ENCODE assay signal across 23 cellular contexts in the genomic region with DNA sequence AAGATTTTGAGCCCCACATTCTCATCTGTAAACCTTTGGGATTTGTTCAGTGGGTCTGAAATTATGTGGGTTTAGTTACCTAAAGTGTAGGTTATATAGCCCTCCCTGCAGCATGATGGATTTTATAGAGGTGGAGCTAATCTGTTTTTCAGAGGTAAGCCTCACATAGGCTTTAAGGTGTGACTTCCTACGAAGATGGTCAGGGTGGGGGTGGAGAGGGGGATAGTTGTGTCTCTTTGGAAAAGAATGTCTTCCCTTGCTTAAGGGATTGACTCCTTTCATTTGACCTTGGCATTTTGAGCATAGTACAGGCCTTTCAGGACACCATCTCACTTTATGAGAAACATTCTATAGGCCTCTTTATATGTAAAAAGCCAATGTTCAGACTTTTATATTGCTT. TPM values are rescaled to one million over a fixed set of nuclear protein-coding genes. Genes with fewer than 3 reads are reported as not detected.
A peak's percentile ranks its signal among the peaks of the same experiment; 100 is the strongest.
DNase-seq lines count a peak whose midpoint lies in the region; ATAC-seq and TF ChIP-seq lines count a peak whose summit lies in the region.
"Had no signal": no experiment of that assay in that cellular context is flagged by ENCODE, and none has a peak within 500 bp of the region (broad histone marks: within the 10 kb centered on the region; RNA-seq: fewer than 3 reads in every experiment).

No MANE protein-coding gene starts in this region.

- no peaks in the 10 kb centered on the region for H3K36me3 Mint-ChIP-seq in activated CD4-positive, alpha-beta memory T cell treated with anti-CD3 and anti-CD28 coated beads for 36 hours
- H3K36me3 Mint-ChIP-seq: activated naive CD8-positive, alpha-beta T cell treated with anti-CD3 and anti-CD28 coated beads, Interleukin-2, amount 10 ng/mL, durations not matched to agents 7 days and 5 days; T-cell had no signal

- H2AFZ ChIP-seq in neuron (ENCODE audit: low read depth, low read length): no peak overlapping the region

- no peak for ATAC-seq in Panc1
- no peak for ATAC-seq in HG03280 (IDR thresholded peaks at IDR 0.05; ENCODE audit: unreplicated experiment)
- ATAC-seq: body of pancreas, heart left ventricle, T-cell had no signal

- H3K27me3 Mint-ChIP-seq in activated CD4-positive, alpha-beta memory T cell treated with anti-CD3 and anti-CD28 coated beads for 36 hours: peaks cover 37% of the 10 kb centered on the region

- DNase-seq in Panc1 (ENCODE audit: low read depth, low spot score) (no peak), prostate gland (ENCODE audit: low spot score) (no peak)
- no peak for DNase-seq in effector CD4-positive, alpha-beta T cell
- DNase-seq in activated CD4-positive, alpha-beta memory T cell treated with anti-CD3 and anti-CD28 coated beads for 36 hours: no peak
- DNase-seq: activated CD4-positive, alpha-beta T cell treated with anti-CD3 and anti-CD28 coated beads for 48 hours; activated naive CD8-positive, alpha-beta T cell treated with anti-CD3 and anti-CD28 coated beads, Interleukin-2, amount 10 ng/mL, durations not matched to agents 7 days and 5 days; body of pancreas; heart left ventricle; MM.1S; NCI-H1436; NCI-H2171 treated with DMSO at 0.1 percent for 48 hours; nucleus accumbens; retina; SHP77 treated with DMSO at 0.1 percent for 48 hours; stimulated activated CD4-positive, alpha-beta T cell treated with anti-CD3 and anti-CD28 coated beads, Interleukin-12 subunit alpha, Interleukin-12 subunit beta, amount 100 ng/mL, for 4 hours; T-cell; uterus had no signal

- peaks cover 44% of the 10 kb centered on the region for H3K4me1 ChIP-seq in ES-I3 (ENCODE audit: insufficient read depth, low read length)
- peaks cover 58% of the 10 kb centered on the region for H3K4me1 ChIP-seq in Panc1 (ENCODE audit: control insufficient read depth, insufficient read depth, low read length)
- H3K4me1 ChIP-seq in iPS-15b (ENCODE audit: control insufficient read depth, insufficient read depth, low read length): peaks cover 33% of the 10 kb centered on the region
- peaks cover 46% of the 10 kb centered on the region for H3K4me1 ChIP-seq in neuron (ENCODE audit: insufficient read depth, low read length)
- H3K4me1 ChIP-seq in prostate gland (replicated peaks): no peaks in the 10 kb centered on the region
- H3K4me1 ChIP-seq: uterus had no signal

- peaks cover 12% of the 10 kb centered on the region for H3K4me1 Mint-ChIP-seq in activated CD4-positive, alpha-beta memory T cell treated with anti-CD3 and anti-CD28 coated beads for 36 hours (ENCODE audit: low read depth)

- POLR2A ChIA-PET in Panc1 (lab: Charles Lee): interaction anchor here (0.6 kb wide), 1 partner anchor 489 kb away, joined by 6 read pairs; no protein-coding TSS in a partner anchor
- POLR2A ChIA-PET in activated CD4-positive, alpha-beta memory T cell treated with anti-CD3 and anti-CD28 coated beads for 36 hours (lab: Charles Lee): no interaction called here

- no peaks in the 10 kb centered on the region for H3K36me3 ChIP-seq in ES-I3 (ENCODE audit: insufficient read depth, low read length)
- no peaks in the 10 kb centered on the region; the same call in 1 of the 2 replicates for H3K36me3 ChIP-seq in Panc1 (ENCODE audit: control insufficient read depth, insufficient read depth, low read length)
- no peaks in the 10 kb centered on the region for H3K36me3 ChIP-seq in iPS-15b (ENCODE audit: control insufficient read depth, insufficient read depth, low read length)
- H3K36me3 ChIP-seq in neuron (ENCODE audit: insufficient read depth, low read length): peaks cover 2% of the 10 kb centered on the region
- no peaks in the 10 kb centered on the region for H3K36me3 ChIP-seq in prostate gland
- H3K36me3 ChIP-seq: heart left ventricle, uterus had no signal

- in situ Hi-C loops in Panc1 (cut with HindIII; ENCODE audit: low pct_unique_long_range_greater_than_20kb, low sequenced_read_pairs): no loop called here

- H3K4me3 ChIP-seq in Panc1 (ENCODE audit: low read depth in 2 of 2, low read length in 2 of 2) (peak overlapping the region in 1 of 2 experiments; percentile 92; a peak in 1 of 4 replicates), iPS-15b (ENCODE audit: low read depth, low read length) (peak overlapping the region; percentile 60), neuron (ENCODE audit: low read length) (peak overlapping the region; percentile 85), prostate gland (no peak overlapping the region)
- H3K4me3 ChIP-seq: body of pancreas, coronary artery had no signal

- no TSS peak for BruUV-seq in Panc1 (replicated peaks; lab: Mats Ljungman, UMichigan)

- intact Hi-C loops in Panc1 (cut with micrococcal nuclease; ENCODE audit: unreplicated experiment) (loop anchor here (5.0 kb wide), 1 partner anchor 206 kb away; no protein-coding TSS in a partner anchor), prostate gland (cut with DNase I) (loop anchor here (2.0 to 5.0 kb wide), 3 partner anchors 35 to 179 kb away; no protein-coding TSS in a partner anchor)
- intact Hi-C loops in activated CD4-positive, alpha-beta memory T cell treated with anti-CD3 and anti-CD28 coated beads for 36 hours (cut with micrococcal nuclease): loop anchor here (5.0 to 10.0 kb wide), 4 partner anchors 34 to 354 kb away; no protein-coding TSS in a partner anchor

- H3K27me3 ChIP-seq in Panc1 (ENCODE audit: control insufficient read depth, insufficient read depth, low read length) (no peaks in the 10 kb centered on the region), iPS-15b (ENCODE audit: control insufficient read depth, insufficient read depth, low read length) (peaks cover 12% of the 10 kb centered on the region), neuron (ENCODE audit: insufficient read depth, low read length) (no peaks in the 10 kb centered on the region), prostate gland (replicated peaks; ENCODE audit: insufficient read depth) (no peaks in the 10 kb centered on the region)
- H3K27me3 ChIP-seq: body of pancreas, uterus had no signal

- H3K9me3 ChIP-seq in ES-I3 (ENCODE audit: control insufficient read depth, insufficient read depth, low read length) (no peaks in the 10 kb centered on the region), Panc1 (ENCODE audit: control insufficient read depth, insufficient read depth, low read depth, low read length) (no peaks in the 10 kb centered on the region), iPS-15b (ENCODE audit: control insufficient read depth, insufficient read depth, low read length) (no peaks in the 10 kb centered on the region), neuron (ENCODE audit: low read length) (no peaks in the 10 kb centered on the region), prostate gland (no peaks in the 10 kb centered on the region)
- H3K9me3 ChIP-seq: body of pancreas, heart left ventricle, uterus had no signal

- H3K9ac ChIP-seq in ES-I3 (ENCODE audit: low read depth, low read length): peak overlapping the region; percentile 31
- H3K9ac ChIP-seq in iPS-15b (ENCODE audit: low read depth, low read length): no peak overlapping the region

- no peak overlapping the region for H3K27ac Mint-ChIP-seq in activated CD4-positive, alpha-beta memory T cell treated with anti-CD3 and anti-CD28 coated beads for 36 hours
- H3K27ac Mint-ChIP-seq: activated naive CD8-positive, alpha-beta T cell treated with anti-CD3 and anti-CD28 coated beads, Interleukin-2, amount 10 ng/mL, durations not matched to agents 7 days and 5 days had no signal

- CTCF ChIA-PET in Panc1 (lab: Charles Lee): no interaction called here
- CTCF ChIA-PET in activated CD4-positive, alpha-beta memory T cell treated with anti-CD3 and anti-CD28 coated beads for 36 hours (lab: Charles Lee): no interaction called here

- H3K9me3 Mint-ChIP-seq in activated CD4-positive, alpha-beta memory T cell treated with anti-CD3 and anti-CD28 coated beads for 36 hours: no peaks in the 10 kb centered on the region
- H3K9me3 Mint-ChIP-seq: activated naive CD8-positive, alpha-beta T cell treated with anti-CD3 and anti-CD28 coated beads, Interleukin-2, amount 10 ng/mL, durations not matched to agents 7 days and 5 days; T-cell had no signal

- 67% methylated on average over 1 of the region's 1 CpG for WGBS in prostate gland

- no peak for TF ChIP-seq CTCF in Panc1 (IDR thresholded peaks at IDR 0.05)
- TF ChIP-seq CTCF in prostate gland (IDR thresholded peaks at IDR 0.05): no peak

- peak overlapping the region; percentile 65 for H3K27ac ChIP-seq in Panc1 (ENCODE audit: low read length)
- no peak overlapping the region for H3K27ac ChIP-seq in prostate gland
- H3K27ac ChIP-seq: body of pancreas, C4-2B, coronary artery, heart left ventricle had no signal

- no peak overlapping the region for H3K4me3 Mint-ChIP-seq in activated CD4-positive, alpha-beta memory T cell treated with anti-CD3 and anti-CD28 coated beads for 36 hours
- H3K4me3 Mint-ChIP-seq: activated naive CD8-positive, alpha-beta T cell treated with anti-CD3 and anti-CD28 coated beads, Interleukin-2, amount 10 ng/mL, durations not matched to agents 7 days and 5 days; T-cell had no signal

- no peak for TF ChIP-seq POLR2A in prostate gland (IDR thresholded peaks at IDR 0.05)

RNA-seq across cellular contexts. Expression of a gene that starts 3.4 kb away (rescaled TPM):
- total RNA-seq in Panc1 (2021; ENCODE audit: unreplicated experiment): 29.9 TPM
- polyA plus RNA-seq in Panc1 (2012; ENCODE audit: insufficient read length): 13.4 TPM
- 10 to 100 TPM; 10.8 to 14.4 TPM for total RNA-seq in prostate gland
- under 1 TPM; 0.27 to 0.33 TPM for total RNA-seq in activated CD4-positive, alpha-beta memory T cell treated with anti-CD3 and anti-CD28 coated beads for 36 hours

Comparison
In these comparisons a context has a peak if more than half of its experiments do, and no peak if none do; other contexts are left out.
1. H3K4me3 ChIP-seq: peak in iPS-15b (single experiment) and neuron (single experiment); none in prostate gland (0 of 2).
2. RNA of a gene that starts 3.4 kb away (total RNA-seq): 29.9 TPM in Panc1 (single experiment) and 10.8 to 14.4 TPM in prostate gland; 0.27 to 0.33 TPM in activated CD4-positive, alpha-beta memory T cell treated with anti-CD3 and anti-CD28 coated beads for 36 hours; every median in the first group is over 4 times any median in the second.